Comparison of ENCODE assay signal across 1 cellular context in the genomic region with DNA sequence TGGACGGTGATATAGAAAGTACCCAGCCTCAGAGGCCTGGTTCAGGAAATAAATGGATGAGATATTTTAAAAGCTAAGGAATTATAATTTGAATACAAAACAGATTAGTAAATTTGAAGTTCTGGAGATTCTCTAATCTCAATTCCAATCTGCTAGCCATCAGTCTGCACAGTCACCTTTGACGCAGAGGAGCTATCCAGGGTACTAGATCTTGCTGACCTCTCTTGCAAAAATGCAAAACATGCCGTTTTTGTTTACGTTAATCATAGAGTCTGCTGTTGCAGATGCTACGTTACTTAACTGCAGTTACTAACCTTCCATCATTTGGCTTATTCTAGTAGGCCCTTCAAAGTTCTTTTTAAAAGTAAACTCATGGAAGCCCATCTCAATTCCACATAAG.
TF ChIP-seq lines count a peak whose summit lies in the region.

No MANE protein-coding gene starts in this region.

TF ChIP-seq in HCT116, 20 proteins besides CTCF, POLR2A, EP300 and RAD21 (continued from another document):
- TF ChIP-seq, protein P1, sequence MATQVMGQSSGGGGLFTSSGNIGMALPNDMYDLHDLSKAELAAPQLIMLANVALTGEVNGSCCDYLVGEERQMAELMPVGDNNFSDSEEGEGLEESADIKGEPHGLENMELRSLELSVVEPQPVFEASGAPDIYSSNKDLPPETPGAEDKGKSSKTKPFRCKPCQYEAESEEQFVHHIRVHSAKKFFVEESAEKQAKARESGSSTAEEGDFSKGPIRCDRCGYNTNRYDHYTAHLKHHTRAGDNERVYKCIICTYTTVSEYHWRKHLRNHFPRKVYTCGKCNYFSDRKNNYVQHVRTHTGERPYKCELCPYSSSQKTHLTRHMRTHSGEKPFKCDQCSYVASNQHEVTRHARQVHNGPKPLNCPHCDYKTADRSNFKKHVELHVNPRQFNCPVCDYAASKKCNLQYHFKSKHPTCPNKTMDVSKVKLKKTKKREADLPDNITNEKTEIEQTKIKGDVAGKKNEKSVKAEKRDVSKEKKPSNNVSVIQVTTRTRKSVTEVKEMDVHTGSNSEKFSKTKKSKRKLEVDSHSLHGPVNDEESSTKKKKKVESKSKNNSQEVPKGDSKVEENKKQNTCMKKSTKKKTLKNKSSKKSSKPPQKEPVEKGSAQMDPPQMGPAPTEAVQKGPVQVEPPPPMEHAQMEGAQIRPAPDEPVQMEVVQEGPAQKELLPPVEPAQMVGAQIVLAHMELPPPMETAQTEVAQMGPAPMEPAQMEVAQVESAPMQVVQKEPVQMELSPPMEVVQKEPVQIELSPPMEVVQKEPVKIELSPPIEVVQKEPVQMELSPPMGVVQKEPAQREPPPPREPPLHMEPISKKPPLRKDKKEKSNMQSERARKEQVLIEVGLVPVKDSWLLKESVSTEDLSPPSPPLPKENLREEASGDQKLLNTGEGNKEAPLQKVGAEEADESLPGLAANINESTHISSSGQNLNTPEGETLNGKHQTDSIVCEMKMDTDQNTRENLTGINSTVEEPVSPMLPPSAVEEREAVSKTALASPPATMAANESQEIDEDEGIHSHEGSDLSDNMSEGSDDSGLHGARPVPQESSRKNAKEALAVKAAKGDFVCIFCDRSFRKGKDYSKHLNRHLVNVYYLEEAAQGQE (IDR thresholded peaks at IDR 0.05; ENCODE audit: low read depth), result peak; percentile 64
- TF ChIP-seq, protein P2, sequence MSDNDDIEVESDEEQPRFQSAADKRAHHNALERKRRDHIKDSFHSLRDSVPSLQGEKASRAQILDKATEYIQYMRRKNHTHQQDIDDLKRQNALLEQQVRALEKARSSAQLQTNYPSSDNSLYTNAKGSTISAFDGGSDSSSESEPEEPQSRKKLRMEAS (IDR thresholded peaks at IDR 0.05), result no peak
- TF ChIP-seq ZFX (IDR thresholded peaks at IDR 0.05) (no peak), YY1 (IDR thresholded peaks at IDR 0.05; ENCODE audit: extremely low read depth, insufficient replicate concordance, low read depth, low read length) (no peak), ELF1 (IDR thresholded peaks at IDR 0.05; ENCODE audit: borderline replicate concordance, low read depth) (no peak), JUND (IDR thresholded peaks at IDR 0.05) (no peak)
